In the genomic region with DNA sequence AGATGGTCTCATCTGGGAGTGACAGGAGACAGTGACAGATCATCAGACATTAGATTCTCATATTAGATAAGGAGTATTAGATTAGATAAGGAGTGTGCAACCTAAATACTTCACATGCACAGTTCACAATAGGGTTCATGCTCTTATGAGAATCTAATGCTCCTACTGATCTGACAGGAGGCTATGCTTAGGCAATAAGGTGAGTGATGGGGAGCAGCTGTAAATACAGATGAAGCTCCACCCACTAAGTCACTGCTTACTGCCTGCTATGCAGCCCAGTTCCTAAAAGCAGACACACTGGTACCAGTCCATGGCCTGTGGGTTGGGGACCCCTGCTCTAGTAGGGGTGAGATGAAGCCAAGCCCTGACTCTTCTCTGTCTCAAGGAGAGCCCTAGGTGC, we compare ENCODE assay signal across 18 cellular contexts. TPM values are rescaled to one million over a fixed set of nuclear protein-coding genes. Genes with fewer than 3 reads are reported as not detected.
DNase-seq lines count a peak whose midpoint lies in the region; ATAC-seq and TF ChIP-seq lines count a peak whose summit lies in the region.
"Had no signal": no experiment of that assay in that cellular context is flagged by ENCODE, and none has a peak within 500 bp of the region (broad histone marks: within the 10 kb centered on the region; RNA-seq: fewer than 3 reads in every experiment).

No MANE protein-coding gene starts in this region.

- H3K27me3 ChIP-seq in breast epithelium: no peaks in the 10 kb centered on the region
- H3K27me3 ChIP-seq: colonic mucosa had no signal

- intact Hi-C loops in breast epithelium (cut with DNase I; ENCODE audit: low total_unique reads): no loop called here

- H3K27ac ChIP-seq in breast epithelium (peak overlapping the region; percentile 28 to 89), mesodermal cell (ENCODE audit: low read depth, low read length, severe bottlenecking) (peak overlapping the region; percentile 98)
- H3K27ac ChIP-seq: RWPE1 had no signal

- peak; percentile 40 for DNase-seq in AG10803 (ENCODE audit: low read depth)
- DNase-seq in LHCN-M2 (ENCODE audit: low read depth): peak; percentile 95
- no peak for DNase-seq in breast epithelium (ENCODE audit: low spot score in 2 of 2)
- DNase-seq in NCI-H524 (lab: John Stamatoyannopoulos, UW): no peak
- no peak for DNase-seq in UCSD-AML1 (lab: John Stamatoyannopoulos, UW; ENCODE audit: unreplicated experiment)
- no peak for DNase-seq in D341Med (ENCODE audit: low spot score)
- DNase-seq: activated CD8-positive, alpha-beta memory T cell treated with anti-CD3 and anti-CD28 coated beads, Interleukin-2, amount 10 ng/mL, durations not matched to agents 7 days and 5 days; activated naive CD4-positive, alpha-beta T cell treated with anti-CD3 and anti-CD28 coated beads, Interleukin-2, amount 10 ng/mL, durations not matched to agents 7 days and 5 days; colonic mucosa; mucosa of descending colon; NCI-H1048; stimulated activated naive CD4-positive, alpha-beta T cell had no signal

- H3K4me1 ChIP-seq in breast epithelium: no peaks in the 10 kb centered on the region
- H3K4me1 ChIP-seq in mesodermal cell (ENCODE audit: control insufficient read depth, insufficient read depth, low read length, poor library complexity, severe bottlenecking): peaks cover 23% of the 10 kb centered on the region
- H3K4me1 ChIP-seq: colonic mucosa had no signal

- no peak for TF ChIP-seq POLR2A in breast epithelium (IDR thresholded peaks at IDR 0.05)

- no peaks in the 10 kb centered on the region for H3K36me3 ChIP-seq in breast epithelium
- no peaks in the 10 kb centered on the region for H3K36me3 ChIP-seq in mesodermal cell (ENCODE audit: control insufficient read depth, insufficient read depth, low read length)
- H3K36me3 ChIP-seq: colonic mucosa had no signal

- no peak for TF ChIP-seq CTCF in AG10803 (conservative IDR thresholded peaks at IDR 0.05; ENCODE audit: low read length)
- TF ChIP-seq CTCF in breast epithelium (IDR thresholded peaks at IDR 0.05): no peak

- H3K9me3 ChIP-seq in breast epithelium (no peaks in the 10 kb centered on the region), mesodermal cell (ENCODE audit: control insufficient read depth, low read length) (no peaks in the 10 kb centered on the region)
- H3K9me3 ChIP-seq: colonic mucosa, mucosa of descending colon had no signal

- no peak for ATAC-seq in HG03135 (IDR thresholded peaks at IDR 0.05; ENCODE audit: unreplicated experiment)
- ATAC-seq: activated CD8-positive, alpha-beta memory T cell treated with anti-CD3 and anti-CD28 coated beads, Interleukin-2, amount 10 ng/mL, durations not matched to agents 7 days and 5 days; mucosa of descending colon had no signal

- H3K4me3 ChIP-seq in AG10803 (ENCODE audit: low read length): no peak overlapping the region
- H3K4me3 ChIP-seq in breast epithelium: no peak overlapping the region
- H3K4me3 ChIP-seq in mesodermal cell (ENCODE audit: extremely low read depth, insufficient read depth, low read length, poor library complexity, severe bottlenecking): no peak overlapping the region
- H3K4me3 ChIP-seq: colonic mucosa, mucosa of descending colon had no signal

RNA-seq across cellular contexts. Expression of gene IGFL3, which starts 10.0 kb away (rescaled TPM):
- total RNA-seq in LHCN-M2 (2014; rRNA removed) (0.40 TPM in 1 of 2 replicates, not detected in the other), breast epithelium (not detected)
- not detected for polyA plus RNA-seq in LHCN-M2 (2012)
- 1.00 TPM for polyA plus RNA-seq in mesodermal cell (2013, experiment 1 of 2)
- not detected for polyA plus RNA-seq in mesodermal cell (2013, experiment 2 of 2)
- total RNA-seq: activated CD8-positive, alpha-beta memory T cell treated with anti-CD3 and anti-CD28 coated beads, Interleukin-2, amount 10 ng/mL, durations not matched to agents 7 days and 5 days; colonic mucosa; frontal cortex; mucosa of descending colon had no signal
- polyA plus RNA-seq: BJ had no signal

RNA-seq across cellular contexts. Expression of gene IGFL2, which starts 13.5 kb away (rescaled TPM):
- total RNA-seq in LHCN-M2 (2014; rRNA removed): not detected in 2 replicates
- polyA plus RNA-seq in LHCN-M2 (2012): 0.07 TPM
- total RNA-seq in breast epithelium: not detected
- polyA plus RNA-seq in mesodermal cell (2013, experiment 1 of 2): not detected
- polyA plus RNA-seq in mesodermal cell (2013, experiment 2 of 2): not detected
- total RNA-seq: activated CD8-positive, alpha-beta memory T cell treated with anti-CD3 and anti-CD28 coated beads, Interleukin-2, amount 10 ng/mL, durations not matched to agents 7 days and 5 days; H4 had no signal
- polyA plus RNA-seq: BJ had no signal

Comparison
In these comparisons a context has a peak if more than half of its experiments do, and no peak if none do; other contexts are left out.
1. DNase-seq: peak in AG10803 (single experiment) and LHCN-M2 (single experiment); none in breast epithelium (0 of 2), NCI-H524 (0 of 2), UCSD-AML1 (single experiment) and D341Med (single experiment).